1 cellular context compared by ENCODE assay signal in genomic region chr10:1520909-1521565, GRCh38.
TF ChIP-seq lines count a peak whose summit lies in the region.

No MANE protein-coding gene starts in this region.

TF ChIP-seq in H1, 55 proteins besides CTCF, POLR2A, EP300 and RAD21 (continued from another document):
- TF ChIP-seq, protein P1, sequence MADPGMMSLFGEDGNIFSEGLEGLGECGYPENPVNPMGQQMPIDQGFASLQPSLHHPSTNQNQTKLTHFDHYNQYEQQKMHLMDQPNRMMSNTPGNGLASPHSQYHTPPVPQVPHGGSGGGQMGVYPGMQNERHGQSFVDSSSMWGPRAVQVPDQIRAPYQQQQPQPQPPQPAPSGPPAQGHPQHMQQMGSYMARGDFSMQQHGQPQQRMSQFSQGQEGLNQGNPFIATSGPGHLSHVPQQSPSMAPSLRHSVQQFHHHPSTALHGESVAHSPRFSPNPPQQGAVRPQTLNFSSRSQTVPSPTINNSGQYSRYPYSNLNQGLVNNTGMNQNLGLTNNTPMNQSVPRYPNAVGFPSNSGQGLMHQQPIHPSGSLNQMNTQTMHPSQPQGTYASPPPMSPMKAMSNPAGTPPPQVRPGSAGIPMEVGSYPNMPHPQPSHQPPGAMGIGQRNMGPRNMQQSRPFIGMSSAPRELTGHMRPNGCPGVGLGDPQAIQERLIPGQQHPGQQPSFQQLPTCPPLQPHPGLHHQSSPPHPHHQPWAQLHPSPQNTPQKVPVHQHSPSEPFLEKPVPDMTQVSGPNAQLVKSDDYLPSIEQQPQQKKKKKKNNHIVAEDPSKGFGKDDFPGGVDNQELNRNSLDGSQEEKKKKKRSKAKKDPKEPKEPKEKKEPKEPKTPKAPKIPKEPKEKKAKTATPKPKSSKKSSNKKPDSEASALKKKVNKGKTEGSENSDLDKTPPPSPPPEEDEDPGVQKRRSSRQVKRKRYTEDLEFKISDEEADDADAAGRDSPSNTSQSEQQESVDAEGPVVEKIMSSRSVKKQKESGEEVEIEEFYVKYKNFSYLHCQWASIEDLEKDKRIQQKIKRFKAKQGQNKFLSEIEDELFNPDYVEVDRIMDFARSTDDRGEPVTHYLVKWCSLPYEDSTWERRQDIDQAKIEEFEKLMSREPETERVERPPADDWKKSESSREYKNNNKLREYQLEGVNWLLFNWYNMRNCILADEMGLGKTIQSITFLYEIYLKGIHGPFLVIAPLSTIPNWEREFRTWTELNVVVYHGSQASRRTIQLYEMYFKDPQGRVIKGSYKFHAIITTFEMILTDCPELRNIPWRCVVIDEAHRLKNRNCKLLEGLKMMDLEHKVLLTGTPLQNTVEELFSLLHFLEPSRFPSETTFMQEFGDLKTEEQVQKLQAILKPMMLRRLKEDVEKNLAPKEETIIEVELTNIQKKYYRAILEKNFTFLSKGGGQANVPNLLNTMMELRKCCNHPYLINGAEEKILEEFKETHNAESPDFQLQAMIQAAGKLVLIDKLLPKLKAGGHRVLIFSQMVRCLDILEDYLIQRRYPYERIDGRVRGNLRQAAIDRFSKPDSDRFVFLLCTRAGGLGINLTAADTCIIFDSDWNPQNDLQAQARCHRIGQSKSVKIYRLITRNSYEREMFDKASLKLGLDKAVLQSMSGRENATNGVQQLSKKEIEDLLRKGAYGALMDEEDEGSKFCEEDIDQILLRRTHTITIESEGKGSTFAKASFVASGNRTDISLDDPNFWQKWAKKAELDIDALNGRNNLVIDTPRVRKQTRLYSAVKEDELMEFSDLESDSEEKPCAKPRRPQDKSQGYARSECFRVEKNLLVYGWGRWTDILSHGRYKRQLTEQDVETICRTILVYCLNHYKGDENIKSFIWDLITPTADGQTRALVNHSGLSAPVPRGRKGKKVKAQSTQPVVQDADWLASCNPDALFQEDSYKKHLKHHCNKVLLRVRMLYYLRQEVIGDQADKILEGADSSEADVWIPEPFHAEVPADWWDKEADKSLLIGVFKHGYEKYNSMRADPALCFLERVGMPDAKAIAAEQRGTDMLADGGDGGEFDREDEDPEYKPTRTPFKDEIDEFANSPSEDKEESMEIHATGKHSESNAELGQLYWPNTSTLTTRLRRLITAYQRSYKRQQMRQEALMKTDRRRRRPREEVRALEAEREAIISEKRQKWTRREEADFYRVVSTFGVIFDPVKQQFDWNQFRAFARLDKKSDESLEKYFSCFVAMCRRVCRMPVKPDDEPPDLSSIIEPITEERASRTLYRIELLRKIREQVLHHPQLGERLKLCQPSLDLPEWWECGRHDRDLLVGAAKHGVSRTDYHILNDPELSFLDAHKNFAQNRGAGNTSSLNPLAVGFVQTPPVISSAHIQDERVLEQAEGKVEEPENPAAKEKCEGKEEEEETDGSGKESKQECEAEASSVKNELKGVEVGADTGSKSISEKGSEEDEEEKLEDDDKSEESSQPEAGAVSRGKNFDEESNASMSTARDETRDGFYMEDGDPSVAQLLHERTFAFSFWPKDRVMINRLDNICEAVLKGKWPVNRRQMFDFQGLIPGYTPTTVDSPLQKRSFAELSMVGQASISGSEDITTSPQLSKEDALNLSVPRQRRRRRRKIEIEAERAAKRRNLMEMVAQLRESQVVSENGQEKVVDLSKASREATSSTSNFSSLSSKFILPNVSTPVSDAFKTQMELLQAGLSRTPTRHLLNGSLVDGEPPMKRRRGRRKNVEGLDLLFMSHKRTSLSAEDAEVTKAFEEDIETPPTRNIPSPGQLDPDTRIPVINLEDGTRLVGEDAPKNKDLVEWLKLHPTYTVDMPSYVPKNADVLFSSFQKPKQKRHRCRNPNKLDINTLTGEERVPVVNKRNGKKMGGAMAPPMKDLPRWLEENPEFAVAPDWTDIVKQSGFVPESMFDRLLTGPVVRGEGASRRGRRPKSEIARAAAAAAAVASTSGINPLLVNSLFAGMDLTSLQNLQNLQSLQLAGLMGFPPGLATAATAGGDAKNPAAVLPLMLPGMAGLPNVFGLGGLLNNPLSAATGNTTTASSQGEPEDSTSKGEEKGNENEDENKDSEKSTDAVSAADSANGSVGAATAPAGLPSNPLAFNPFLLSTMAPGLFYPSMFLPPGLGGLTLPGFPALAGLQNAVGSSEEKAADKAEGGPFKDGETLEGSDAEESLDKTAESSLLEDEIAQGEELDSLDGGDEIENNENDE (IDR thresholded peaks at IDR 0.05; ENCODE audit: insufficient replicate concordance, low read length) = no peak
- TF ChIP-seq RXRA (IDR thresholded peaks at IDR 0.05; ENCODE audit: insufficient read depth, low read depth, low read length) (no peak), MAFK (IDR thresholded peaks at IDR 0.05; ENCODE audit: low read depth, low read length) (no peak), USF2 (IDR thresholded peaks at IDR 0.05; ENCODE audit: low read length) (no peak), TEAD4 (IDR thresholded peaks at IDR 0.05; ENCODE audit: low read depth, low read length) (no peak), CHD1 (IDR thresholded peaks at IDR 0.05; ENCODE audit: low read depth, low read length) (no peak), POLR2AphosphoS5 (IDR thresholded peaks at IDR 0.05; ENCODE audit: low read depth, low read length) (no peak)
